ENCODE assay signal across 1 cellular context in genomic region chr17:8122923-8123694, GRCh38.
TF ChIP-seq lines count a peak whose summit lies in the region.

No MANE protein-coding gene starts in this region.

TF ChIP-seq in IMR-90, 13 proteins besides CTCF, POLR2A, EP300 and RAD21 (continued from another document):
- TF ChIP-seq ELK1 (IDR thresholded peaks at IDR 0.05; ENCODE audit: borderline replicate concordance, low read depth, low read length) (no peak), MAFK (IDR thresholded peaks at IDR 0.05; ENCODE audit: low read depth, low read length) (no peak), MAZ (IDR thresholded peaks at IDR 0.05; ENCODE audit: borderline replicate concordance, low read depth, low read length) (no peak), SMC3 (IDR thresholded peaks at IDR 0.05; ENCODE audit: low read depth, low read length) (no peak)
TF ChIP-seq in IMR-90: peak in this region for 2.
